In the genomic region with DNA sequence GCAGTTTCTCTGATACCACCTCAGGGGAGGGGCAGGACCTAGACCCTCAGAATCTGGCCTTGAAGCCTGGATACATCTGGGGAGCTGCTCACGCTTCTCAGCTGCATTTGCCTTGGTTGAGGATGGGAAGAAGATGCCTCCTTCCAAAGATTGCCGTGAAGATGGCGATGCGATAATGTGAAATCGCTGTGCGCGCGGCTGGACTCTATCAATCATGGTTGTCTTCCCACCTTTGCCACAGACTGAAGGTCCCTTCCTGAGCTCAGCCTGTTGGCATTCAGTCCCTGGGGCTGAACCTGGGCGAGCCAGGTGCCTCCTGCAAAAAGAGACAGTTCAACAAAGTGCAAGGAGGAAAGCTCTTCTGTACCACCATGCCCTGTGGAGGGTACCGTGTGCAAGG, we compare ENCODE assay signal across 2 cellular contexts.
TF ChIP-seq lines count a peak whose summit lies in the region.

No MANE protein-coding gene starts in this region.

TF ChIP-seq in A549, 52 proteins besides CTCF, POLR2A, EP300 and RAD21 (continued from another document):
- TF ChIP-seq, protein P1, sequence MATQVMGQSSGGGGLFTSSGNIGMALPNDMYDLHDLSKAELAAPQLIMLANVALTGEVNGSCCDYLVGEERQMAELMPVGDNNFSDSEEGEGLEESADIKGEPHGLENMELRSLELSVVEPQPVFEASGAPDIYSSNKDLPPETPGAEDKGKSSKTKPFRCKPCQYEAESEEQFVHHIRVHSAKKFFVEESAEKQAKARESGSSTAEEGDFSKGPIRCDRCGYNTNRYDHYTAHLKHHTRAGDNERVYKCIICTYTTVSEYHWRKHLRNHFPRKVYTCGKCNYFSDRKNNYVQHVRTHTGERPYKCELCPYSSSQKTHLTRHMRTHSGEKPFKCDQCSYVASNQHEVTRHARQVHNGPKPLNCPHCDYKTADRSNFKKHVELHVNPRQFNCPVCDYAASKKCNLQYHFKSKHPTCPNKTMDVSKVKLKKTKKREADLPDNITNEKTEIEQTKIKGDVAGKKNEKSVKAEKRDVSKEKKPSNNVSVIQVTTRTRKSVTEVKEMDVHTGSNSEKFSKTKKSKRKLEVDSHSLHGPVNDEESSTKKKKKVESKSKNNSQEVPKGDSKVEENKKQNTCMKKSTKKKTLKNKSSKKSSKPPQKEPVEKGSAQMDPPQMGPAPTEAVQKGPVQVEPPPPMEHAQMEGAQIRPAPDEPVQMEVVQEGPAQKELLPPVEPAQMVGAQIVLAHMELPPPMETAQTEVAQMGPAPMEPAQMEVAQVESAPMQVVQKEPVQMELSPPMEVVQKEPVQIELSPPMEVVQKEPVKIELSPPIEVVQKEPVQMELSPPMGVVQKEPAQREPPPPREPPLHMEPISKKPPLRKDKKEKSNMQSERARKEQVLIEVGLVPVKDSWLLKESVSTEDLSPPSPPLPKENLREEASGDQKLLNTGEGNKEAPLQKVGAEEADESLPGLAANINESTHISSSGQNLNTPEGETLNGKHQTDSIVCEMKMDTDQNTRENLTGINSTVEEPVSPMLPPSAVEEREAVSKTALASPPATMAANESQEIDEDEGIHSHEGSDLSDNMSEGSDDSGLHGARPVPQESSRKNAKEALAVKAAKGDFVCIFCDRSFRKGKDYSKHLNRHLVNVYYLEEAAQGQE (IDR thresholded peaks at IDR 0.05): no peak
- TF ChIP-seq, protein P2, sequence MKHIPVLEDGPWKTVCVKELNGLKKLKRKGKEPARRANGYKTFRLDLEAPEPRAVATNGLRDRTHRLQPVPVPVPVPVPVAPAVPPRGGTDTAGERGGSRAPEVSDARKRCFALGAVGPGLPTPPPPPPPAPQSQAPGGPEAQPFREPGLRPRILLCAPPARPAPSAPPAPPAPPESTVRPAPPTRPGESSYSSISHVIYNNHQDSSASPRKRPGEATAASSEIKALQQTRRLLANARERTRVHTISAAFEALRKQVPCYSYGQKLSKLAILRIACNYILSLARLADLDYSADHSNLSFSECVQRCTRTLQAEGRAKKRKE (CRISPR knock-in tag; IDR thresholded peaks at IDR 0.05; ENCODE audit: low read depth): no peak
- TF ChIP-seq CHD2 (IDR thresholded peaks at IDR 0.05; ENCODE audit: low read length, partially characterized antibody) (no peak), POLR2AphosphoS2 (conservative IDR thresholded peaks at IDR 0.05; ENCODE audit: low read length) (no peak), NFE2L2 (conservative IDR thresholded peaks at IDR 0.05; ENCODE audit: low read length) (no peak)

TF ChIP-seq in GM23338, 12 proteins besides CTCF, POLR2A, EP300 and RAD21 (continued from another document):
- TF ChIP-seq, protein P3, sequence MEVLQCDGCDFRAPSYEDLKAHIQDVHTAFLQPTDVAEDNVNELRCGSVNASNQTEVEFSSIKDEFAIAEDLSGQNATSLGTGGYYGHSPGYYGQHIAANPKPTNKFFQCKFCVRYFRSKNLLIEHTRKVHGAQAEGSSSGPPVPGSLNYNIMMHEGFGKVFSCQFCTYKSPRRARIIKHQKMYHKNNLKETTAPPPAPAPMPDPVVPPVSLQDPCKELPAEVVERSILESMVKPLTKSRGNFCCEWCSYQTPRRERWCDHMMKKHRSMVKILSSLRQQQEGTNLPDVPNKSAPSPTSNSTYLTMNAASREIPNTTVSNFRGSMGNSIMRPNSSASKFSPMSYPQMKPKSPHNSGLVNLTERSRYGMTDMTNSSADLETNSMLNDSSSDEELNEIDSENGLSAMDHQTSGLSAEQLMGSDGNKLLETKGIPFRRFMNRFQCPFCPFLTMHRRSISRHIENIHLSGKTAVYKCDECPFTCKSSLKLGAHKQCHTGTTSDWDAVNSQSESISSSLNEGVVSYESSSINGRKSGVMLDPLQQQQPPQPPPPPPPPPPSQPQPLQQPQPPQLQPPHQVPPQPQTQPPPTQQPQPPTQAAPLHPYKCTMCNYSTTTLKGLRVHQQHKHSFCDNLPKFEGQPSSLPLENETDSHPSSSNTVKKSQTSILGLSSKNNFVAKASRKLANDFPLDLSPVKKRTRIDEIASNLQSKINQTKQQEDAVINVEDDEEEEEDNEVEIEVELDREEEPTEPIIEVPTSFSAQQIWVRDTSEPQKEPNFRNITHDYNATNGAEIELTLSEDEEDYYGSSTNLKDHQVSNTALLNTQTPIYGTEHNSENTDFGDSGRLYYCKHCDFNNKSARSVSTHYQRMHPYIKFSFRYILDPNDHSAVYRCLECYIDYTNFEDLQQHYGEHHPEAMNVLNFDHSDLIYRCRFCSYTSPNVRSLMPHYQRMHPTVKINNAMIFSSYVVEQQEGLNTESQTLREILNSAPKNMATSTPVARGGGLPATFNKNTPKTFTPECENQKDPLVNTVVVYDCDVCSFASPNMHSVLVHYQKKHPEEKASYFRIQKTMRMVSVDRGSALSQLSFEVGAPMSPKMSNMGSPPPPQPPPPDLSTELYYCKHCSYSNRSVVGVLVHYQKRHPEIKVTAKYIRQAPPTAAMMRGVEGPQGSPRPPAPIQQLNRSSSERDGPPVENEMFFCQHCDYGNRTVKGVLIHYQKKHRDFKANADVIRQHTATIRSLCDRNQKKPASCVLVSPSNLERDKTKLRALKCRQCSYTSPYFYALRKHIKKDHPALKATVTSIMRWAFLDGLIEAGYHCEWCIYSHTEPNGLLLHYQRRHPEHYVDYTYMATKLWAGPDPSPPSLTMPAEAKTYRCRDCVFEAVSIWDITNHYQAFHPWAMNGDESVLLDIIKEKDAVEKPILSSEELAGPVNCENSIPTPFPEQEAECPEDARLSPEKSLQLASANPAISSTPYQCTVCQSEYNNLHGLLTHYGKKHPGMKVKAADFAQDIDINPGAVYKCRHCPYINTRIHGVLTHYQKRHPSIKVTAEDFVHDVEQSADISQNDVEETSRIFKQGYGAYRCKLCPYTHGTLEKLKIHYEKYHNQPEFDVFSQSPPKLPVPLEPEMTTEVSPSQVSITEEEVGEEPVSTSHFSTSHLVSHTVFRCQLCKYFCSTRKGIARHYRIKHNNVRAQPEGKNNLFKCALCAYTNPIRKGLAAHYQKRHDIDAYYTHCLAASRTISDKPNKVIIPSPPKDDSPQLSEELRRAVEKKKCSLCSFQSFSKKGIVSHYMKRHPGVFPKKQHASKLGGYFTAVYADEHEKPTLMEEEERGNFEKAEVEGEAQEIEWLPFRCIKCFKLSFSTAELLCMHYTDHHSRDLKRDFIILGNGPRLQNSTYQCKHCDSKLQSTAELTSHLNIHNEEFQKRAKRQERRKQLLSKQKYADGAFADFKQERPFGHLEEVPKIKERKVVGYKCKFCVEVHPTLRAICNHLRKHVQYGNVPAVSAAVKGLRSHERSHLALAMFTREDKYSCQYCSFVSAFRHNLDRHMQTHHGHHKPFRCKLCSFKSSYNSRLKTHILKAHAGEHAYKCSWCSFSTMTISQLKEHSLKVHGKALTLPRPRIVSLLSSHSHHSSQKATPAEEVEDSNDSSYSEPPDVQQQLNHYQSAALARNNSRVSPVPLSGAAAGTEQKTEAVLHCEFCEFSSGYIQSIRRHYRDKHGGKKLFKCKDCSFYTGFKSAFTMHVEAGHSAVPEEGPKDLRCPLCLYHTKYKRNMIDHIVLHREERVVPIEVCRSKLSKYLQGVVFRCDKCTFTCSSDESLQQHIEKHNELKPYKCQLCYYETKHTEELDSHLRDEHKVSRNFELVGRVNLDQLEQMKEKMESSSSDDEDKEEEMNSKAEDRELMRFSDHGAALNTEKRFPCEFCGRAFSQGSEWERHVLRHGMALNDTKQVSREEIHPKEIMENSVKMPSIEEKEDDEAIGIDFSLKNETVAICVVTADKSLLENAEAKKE (CRISPR knock-in tag; IDR thresholded peaks at IDR 0.05): no peak
- TF ChIP-seq, protein P4, sequence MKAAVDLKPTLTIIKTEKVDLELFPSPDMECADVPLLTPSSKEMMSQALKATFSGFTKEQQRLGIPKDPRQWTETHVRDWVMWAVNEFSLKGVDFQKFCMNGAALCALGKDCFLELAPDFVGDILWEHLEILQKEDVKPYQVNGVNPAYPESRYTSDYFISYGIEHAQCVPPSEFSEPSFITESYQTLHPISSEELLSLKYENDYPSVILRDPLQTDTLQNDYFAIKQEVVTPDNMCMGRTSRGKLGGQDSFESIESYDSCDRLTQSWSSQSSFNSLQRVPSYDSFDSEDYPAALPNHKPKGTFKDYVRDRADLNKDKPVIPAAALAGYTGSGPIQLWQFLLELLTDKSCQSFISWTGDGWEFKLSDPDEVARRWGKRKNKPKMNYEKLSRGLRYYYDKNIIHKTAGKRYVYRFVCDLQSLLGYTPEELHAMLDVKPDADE (IDR thresholded peaks at IDR 0.05): no peak
